ENCODE assay signal across 18 cellular contexts in genomic region chr19:2528543-2529173, GRCh38. TPM values are rescaled to one million over a fixed set of nuclear protein-coding genes. Genes with fewer than 3 reads are reported as not detected.
A peak's percentile ranks its signal among the peaks of the same experiment; 100 is the strongest.
DNase-seq lines count a peak whose midpoint lies in the region; TF ChIP-seq lines count a peak whose summit lies in the region.
"Had no signal": no experiment of that assay in that cellular context is flagged by ENCODE, and none has a peak within 500 bp of the region (broad histone marks: within the 10 kb centered on the region; RNA-seq: fewer than 3 reads in every experiment).

No MANE protein-coding gene starts in this region.

- H3K36me3 Mint-ChIP-seq in activated CD4-positive, alpha-beta memory T cell treated with anti-CD3 and anti-CD28 coated beads for 36 hours, result no peaks in the 10 kb centered on the region

- no peak for TF ChIP-seq CTCF in hepatocyte (IDR thresholded peaks at IDR 0.05; ENCODE audit: poor library complexity)

- H3K27me3 ChIP-seq in SJSA1 (replicated peaks) (no peaks in the 10 kb centered on the region), hepatocyte (no peaks in the 10 kb centered on the region), skeletal muscle satellite cell (ENCODE audit: control insufficient read depth, insufficient read depth, low read length) (no peaks in the 10 kb centered on the region), H7 (ENCODE audit: control insufficient read depth, insufficient read depth, low read length) (no peaks in the 10 kb centered on the region)
- H3K27me3 ChIP-seq: body of pancreas, ovary had no signal

- no peak overlapping the region for H2AFZ ChIP-seq in hepatocyte

- H3K4me1 Mint-ChIP-seq in activated CD4-positive, alpha-beta memory T cell treated with anti-CD3 and anti-CD28 coated beads for 36 hours (ENCODE audit: low read depth), result peaks cover 12% of the 10 kb centered on the region

- H3K27ac ChIP-seq in SJSA1, result peak overlapping the region; percentile 75
- H3K27ac ChIP-seq in hepatocyte, result peak overlapping the region; percentile 73
- H3K27ac ChIP-seq: body of pancreas, ovary, SK-N-MC, WERI-Rb-1 had no signal

- H3K4me3 ChIP-seq in SJSA1 (no peak overlapping the region), hepatocyte (no peak overlapping the region), skeletal muscle satellite cell (ENCODE audit: low read length) (no peak overlapping the region), H7 (ENCODE audit: insufficient read depth, low read depth, low read length) (no peak overlapping the region)
- H3K4me3 ChIP-seq: body of pancreas, ovary, SK-N-MC had no signal

- H3K9me3 ChIP-seq in SJSA1 (replicated peaks) (no peaks in the 10 kb centered on the region), hepatocyte (ENCODE audit: low read depth) (no peaks in the 10 kb centered on the region), skeletal muscle satellite cell (replicated peaks; ENCODE audit: low read length) (no peaks in the 10 kb centered on the region)
- H3K9me3 ChIP-seq: body of pancreas, ovary had no signal

- peaks cover 5% of the 10 kb centered on the region for H3K9me3 Mint-ChIP-seq in activated CD4-positive, alpha-beta memory T cell treated with anti-CD3 and anti-CD28 coated beads for 36 hours

- no peaks in the 10 kb centered on the region for H3K27me3 Mint-ChIP-seq in activated CD4-positive, alpha-beta memory T cell treated with anti-CD3 and anti-CD28 coated beads for 36 hours
- H3K27me3 Mint-ChIP-seq: B cell had no signal

- H3K79me2 ChIP-seq in hepatocyte, result no peaks in the 10 kb centered on the region

- peaks cover 62% of the 10 kb centered on the region for H3K4me1 ChIP-seq in SJSA1 (replicated peaks)
- H3K4me1 ChIP-seq in hepatocyte (ENCODE audit: insufficient read depth), result peaks cover 13% of the 10 kb centered on the region
- H3K4me1 ChIP-seq in skeletal muscle satellite cell (ENCODE audit: control insufficient read depth, insufficient read depth, low read length), result peaks cover 59% of the 10 kb centered on the region

- POLR2A ChIA-PET in activated CD4-positive, alpha-beta memory T cell treated with anti-CD3 and anti-CD28 coated beads for 36 hours (lab: Charles Lee), result interaction anchor here (0.6 kb wide), 1 partner anchor 437 kb away, joined by 4 read pairs; no protein-coding TSS in a partner anchor

- H3K9me2 ChIP-seq in hepatocyte (replicated peaks; ENCODE audit: insufficient read depth), result no peaks in the 10 kb centered on the region

- peak overlapping the region; percentile 49 for H3K9ac ChIP-seq in skeletal muscle satellite cell (ENCODE audit: low read depth, low read length)

- DNase-seq in ELF-1 (ENCODE audit: low read depth, low spot score), result peak; percentile 63
- no peak for DNase-seq in SJSA1 (ENCODE audit: low read depth in 1 of 2, low spot score in 2 of 2)
- DNase-seq in hepatocyte (ENCODE audit: low spot score), result no peak
- no peak for DNase-seq in H7
- no peak for DNase-seq in activated CD4-positive, alpha-beta memory T cell treated with anti-CD3 and anti-CD28 coated beads for 36 hours
- no peak for DNase-seq in NCI-H1930 (lab: John Stamatoyannopoulos, UW)
- no peak for DNase-seq in HCEC 1CT
- DNase-seq: activated gamma-delta T cell treated with Interleukin-2 at 50 U/mL for 16 hours; body of pancreas; DND-41; NCI-H2081 treated with DMSO at 0.1 percent for 48 hours; ovary; stimulated activated CD4-positive, alpha-beta T cell treated with anti-CD3 and anti-CD28 coated beads, Interleukin-12 subunit alpha, Interleukin-12 subunit beta, amount 100 ng/mL, for 4 hours; substantia nigra; WERI-Rb-1 had no signal

- WGBS in hepatocyte (ENCODE audit: low lambda C conversion rate, missing lambda C conversion rate), result 65% methylated on average over 12 of the region's 12 CpGs

- no peak overlapping the region for H3K27ac Mint-ChIP-seq in activated CD4-positive, alpha-beta memory T cell treated with anti-CD3 and anti-CD28 coated beads for 36 hours
- H3K27ac Mint-ChIP-seq: B cell had no signal

- no peaks in the 10 kb centered on the region for H4K20me1 ChIP-seq in hepatocyte (ENCODE audit: insufficient read depth, poor library complexity, severe bottlenecking)

- intact Hi-C loops in activated CD4-positive, alpha-beta memory T cell treated with anti-CD3 and anti-CD28 coated beads for 36 hours (cut with micrococcal nuclease), result no loop called here

- CTCF ChIA-PET in activated CD4-positive, alpha-beta memory T cell treated with anti-CD3 and anti-CD28 coated beads for 36 hours (lab: Charles Lee), result no interaction called here

- H3K36me3 ChIP-seq in SJSA1 (no peaks in the 10 kb centered on the region), hepatocyte (replicated peaks; ENCODE audit: insufficient read depth, low read depth) (no peaks in the 10 kb centered on the region), skeletal muscle satellite cell (ENCODE audit: insufficient read depth, low read length) (no peaks in the 10 kb centered on the region), H7 (replicated peaks; ENCODE audit: control insufficient read depth, insufficient read depth, low read length) (no peaks in the 10 kb centered on the region)
- H3K36me3 ChIP-seq: ovary, WERI-Rb-1 had no signal

- no peak overlapping the region for H3K4me3 Mint-ChIP-seq in activated CD4-positive, alpha-beta memory T cell treated with anti-CD3 and anti-CD28 coated beads for 36 hours
- H3K4me3 Mint-ChIP-seq: B cell had no signal

- H3K4me2 ChIP-seq in hepatocyte (no peak overlapping the region), skeletal muscle satellite cell (ENCODE audit: low read length) (no peak overlapping the region)

RNA-seq across cellular contexts. Expression of gene GADD45B, which starts 52.7 kb away (rescaled TPM):
- total RNA-seq in SJSA1 (2014; rRNA removed; shearing (Covaris generic)), result 112 and 132 TPM in 2 replicates
- 126 and 129 TPM in 2 replicates for total RNA-seq in hepatocyte
- 229 and 299 TPM in 2 replicates for polyA plus RNA-seq in hepatocyte
- total RNA-seq in skeletal muscle satellite cell (2012; rRNA removed), result 47.4 and 61.6 TPM in 2 replicates
- 29.4 and 39.9 TPM in 2 replicates for total RNA-seq in H7 (2014; rRNA removed; shearing (Covaris generic))
- total RNA-seq in activated CD4-positive, alpha-beta memory T cell treated with anti-CD3 and anti-CD28 coated beads for 36 hours, result 10 to 100 TPM; 34.5 to 38.1 TPM
